In genomic region chr9:127424669-127424986, GRCh38 we compare ENCODE assay signal across 8 cellular contexts. TPM values are rescaled to one million over a fixed set of nuclear protein-coding genes. Genes with fewer than 3 reads are reported as not detected.
DNase-seq lines count a peak whose midpoint lies in the region; ATAC-seq and TF ChIP-seq lines count a peak whose summit lies in the region.

No MANE protein-coding gene starts in this region.

- ATAC-seq in GM18520 (IDR thresholded peaks at IDR 0.05; ENCODE audit: unreplicated experiment) (peak; percentile 6), HG03280 (IDR thresholded peaks at IDR 0.05; ENCODE audit: unreplicated experiment) (peak; percentile 20)

- peaks cover 19% of the 10 kb centered on the region for H3K36me3 Mint-ChIP-seq in activated CD4-positive, alpha-beta T cell treated with anti-CD3 and anti-CD28 coated beads, Interleukin-2, amount 10 ng/mL, durations not matched to agents 7 days and 5 days (ENCODE audit: low read depth)

- H3K4me1 Mint-ChIP-seq in activated CD4-positive, alpha-beta T cell treated with anti-CD3 and anti-CD28 coated beads, Interleukin-2, amount 10 ng/mL, durations not matched to agents 7 days and 5 days: peaks cover 53% of the 10 kb centered on the region

- H3K9me3 Mint-ChIP-seq in activated CD4-positive, alpha-beta T cell treated with anti-CD3 and anti-CD28 coated beads, Interleukin-2, amount 10 ng/mL, durations not matched to agents 7 days and 5 days: no peaks in the 10 kb centered on the region

- H3K4me3 ChIP-seq in foreskin fibroblast (ENCODE audit: low read depth in 1 of 2, low read length in 2 of 2) (peak overlapping the region; percentile 89 to 97), retinal pigment epithelial cell (ENCODE audit: low read length) (peak overlapping the region; percentile 98)

- peak; percentile 56 for DNase-seq in activated CD4-positive, alpha-beta T cell treated with anti-CD3 and anti-CD28 coated beads, Interleukin-2, amount 10 ng/mL, durations not matched to agents 7 days and 5 days
- no peak for DNase-seq in foreskin fibroblast
- DNase-seq in retinal pigment epithelial cell (ENCODE audit: low read depth): no peak
- no peak for DNase-seq in T1000 (lab: John Stamatoyannopoulos, UW)
- DNase-seq in cortex of kidney (lab: John Stamatoyannopoulos, UW): no peak
- DNase-seq in medulla oblongata (ENCODE audit: extremely low spot score): no peak

- CTCF ChIA-PET in activated CD4-positive, alpha-beta T cell treated with anti-CD3 and anti-CD28 coated beads, Interleukin-2, amount 10 ng/mL, durations not matched to agents 7 days and 5 days (lab: Charles Lee): interaction anchor here (0.6 to 1.0 kb wide), 3 partner anchors 15 to 31 kb away, joined by 3 read pairs; no protein-coding TSS in a partner anchor

- POLR2A ChIA-PET in activated CD4-positive, alpha-beta T cell treated with anti-CD3 and anti-CD28 coated beads, Interleukin-2, amount 10 ng/mL, durations not matched to agents 7 days and 5 days (lab: Charles Lee): no interaction called here

- no peaks in the 10 kb centered on the region for H3K27me3 Mint-ChIP-seq in activated CD4-positive, alpha-beta T cell treated with anti-CD3 and anti-CD28 coated beads, Interleukin-2, amount 10 ng/mL, durations not matched to agents 7 days and 5 days

- TF ChIP-seq CTCF in foreskin fibroblast (IDR thresholded peaks at IDR 0.05; ENCODE audit: low read depth, low read length) (no peak), retinal pigment epithelial cell (conservative IDR thresholded peaks at IDR 0.05; ENCODE audit: low read depth, low read length) (no peak)

- peak overlapping the region; percentile 99 for H3K4me3 Mint-ChIP-seq in activated CD4-positive, alpha-beta T cell treated with anti-CD3 and anti-CD28 coated beads, Interleukin-2, amount 10 ng/mL, durations not matched to agents 7 days and 5 days

- H3K27ac Mint-ChIP-seq in activated CD4-positive, alpha-beta T cell treated with anti-CD3 and anti-CD28 coated beads, Interleukin-2, amount 10 ng/mL, durations not matched to agents 7 days and 5 days: peak overlapping the region; percentile 94

RNA-seq across cellular contexts. Expression of gene ZNF79, which starts 0.4 kb away (rescaled TPM):
- total RNA-seq in activated CD4-positive, alpha-beta T cell treated with anti-CD3 and anti-CD28 coated beads, Interleukin-2, amount 10 ng/mL, durations not matched to agents 7 days and 5 days: 10 to 100 TPM; 13.1 to 13.2 TPM

RNA-seq across cellular contexts. Expression of gene RPL12, which starts 26.6 kb away (rescaled TPM):
- 1,000 to 10,000 TPM; 1,186 to 1,386 TPM for total RNA-seq in activated CD4-positive, alpha-beta T cell treated with anti-CD3 and anti-CD28 coated beads, Interleukin-2, amount 10 ng/mL, durations not matched to agents 7 days and 5 days

RNA-seq across cellular contexts. Expression of gene LRSAM1, which starts 26.7 kb away (rescaled TPM):
- 10 to 100 TPM; 13.3 to 13.6 TPM for total RNA-seq in activated CD4-positive, alpha-beta T cell treated with anti-CD3 and anti-CD28 coated beads, Interleukin-2, amount 10 ng/mL, durations not matched to agents 7 days and 5 days

RNA-seq across cellular contexts. Expression of gene SLC2A8, which starts 27.7 kb away (rescaled TPM):
- 1 to 10 TPM; 4.3 to 4.6 TPM for total RNA-seq in activated CD4-positive, alpha-beta T cell treated with anti-CD3 and anti-CD28 coated beads, Interleukin-2, amount 10 ng/mL, durations not matched to agents 7 days and 5 days
